16 cellular contexts compared by ENCODE assay signal in the genomic region with DNA sequence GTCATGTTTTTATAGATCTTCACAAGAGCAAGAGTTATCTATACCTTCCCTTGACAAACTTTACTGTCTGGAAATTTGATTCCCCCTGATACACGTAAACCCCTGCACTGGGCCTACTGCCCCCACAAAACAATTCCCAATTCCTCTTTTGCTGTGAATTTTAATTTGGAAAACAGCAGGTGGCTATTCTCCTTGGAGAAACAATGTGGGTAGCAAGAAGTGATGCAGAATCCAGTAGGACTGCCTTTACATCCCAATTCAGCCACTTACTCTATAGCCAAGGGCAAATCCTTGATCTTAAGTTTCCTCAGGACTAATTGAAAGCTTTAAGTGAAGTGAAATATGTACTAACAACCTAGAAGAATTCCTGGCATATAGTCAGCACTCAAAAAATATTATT.
"Had no signal": no experiment of that assay in that cellular context is flagged by ENCODE, and none has a peak within 500 bp of the region (broad histone marks: within the 10 kb centered on the region; RNA-seq: fewer than 3 reads in every experiment).

No MANE protein-coding gene starts in this region.

- DNase-seq: activated B cell treated with CpG ODN at 0.5 μM for 24 hours; activated CD4-positive, alpha-beta memory T cell treated with anti-CD3 and anti-CD28 coated beads, Interleukin-2, amount 10 ng/mL, durations not matched to agents 7 days and 5 days; activated CD4-positive, alpha-beta T cell treated with anti-CD3 and anti-CD28 coated beads for 48 hours; activated CD8-positive, alpha-beta memory T cell treated with anti-CD3 and anti-CD28 coated beads, Interleukin-2, amount 10 ng/mL, durations not matched to agents 7 days and 5 days; activated naive CD8-positive, alpha-beta T cell treated with anti-CD3 and anti-CD28 coated beads, Interleukin-2, amount 10 ng/mL, durations not matched to agents 7 days and 5 days; foreskin melanocyte; glutamatergic neuron; left cardiac atrium; ovary; psoas muscle; stimulated activated CD4-positive, alpha-beta T cell treated with anti-CD3 and anti-CD28 coated beads, Interleukin-4, amount 100 ng/mL, for 24 hours; stomach; trophoblast cell had no signal

- H3K36me3 Mint-ChIP-seq: activated CD8-positive, alpha-beta memory T cell treated with anti-CD3 and anti-CD28 coated beads, Interleukin-2, amount 10 ng/mL, durations not matched to agents 7 days and 5 days; activated naive CD8-positive, alpha-beta T cell treated with anti-CD3 and anti-CD28 coated beads, Interleukin-2, amount 10 ng/mL, durations not matched to agents 7 days and 5 days; stimulated activated effector memory CD8-positive, alpha-beta T cell treated with anti-CD3 and anti-CD28 coated beads, Interleukin-12 subunit alpha, Interleukin-12 subunit beta, amount 100 ng/mL, for 72 hours had no signal

- H3K4me3 ChIP-seq: ovary, psoas muscle, skin epidermis, stomach had no signal

- H3K9me3 ChIP-seq: ovary, psoas muscle, stomach had no signal

- H3K9me3 Mint-ChIP-seq: activated B cell treated with CpG ODN at 0.5 μM for 24 hours; activated CD4-positive, alpha-beta memory T cell treated with anti-CD3 and anti-CD28 coated beads, Interleukin-2, amount 10 ng/mL, durations not matched to agents 7 days and 5 days; activated naive CD8-positive, alpha-beta T cell treated with anti-CD3 and anti-CD28 coated beads, Interleukin-2, amount 10 ng/mL, durations not matched to agents 7 days and 5 days; T-helper 2 cell treated with Interferon-gamma antibody and Interleukin-4, amounts not matched to agents 5 μg/mL and 100 μg/mL, for 36 hours had no signal

- H3K27ac Mint-ChIP-seq: activated B cell treated with CpG ODN at 0.5 μM for 24 hours; activated CD4-positive, alpha-beta memory T cell treated with anti-CD3 and anti-CD28 coated beads, Interleukin-2, amount 10 ng/mL, durations not matched to agents 7 days and 5 days; activated CD8-positive, alpha-beta memory T cell treated with anti-CD3 and anti-CD28 coated beads, Interleukin-2, amount 10 ng/mL, durations not matched to agents 7 days and 5 days; activated naive CD8-positive, alpha-beta T cell treated with anti-CD3 and anti-CD28 coated beads, Interleukin-2, amount 10 ng/mL, durations not matched to agents 7 days and 5 days; stimulated activated effector memory CD8-positive, alpha-beta T cell treated with anti-CD3 and anti-CD28 coated beads, Interleukin-12 subunit alpha, Interleukin-12 subunit beta, amount 100 ng/mL, for 72 hours; T-helper 2 cell treated with Interferon-gamma antibody and Interleukin-4, amounts not matched to agents 5 μg/mL and 100 μg/mL, for 36 hours had no signal

- H3K27me3 ChIP-seq: ovary, stomach had no signal

- H3K36me3 ChIP-seq: ovary, stomach had no signal

- H3K27me3 Mint-ChIP-seq: activated B cell treated with CpG ODN at 0.5 μM for 24 hours; activated CD4-positive, alpha-beta memory T cell treated with anti-CD3 and anti-CD28 coated beads, Interleukin-2, amount 10 ng/mL, durations not matched to agents 7 days and 5 days; activated CD8-positive, alpha-beta memory T cell treated with anti-CD3 and anti-CD28 coated beads, Interleukin-2, amount 10 ng/mL, durations not matched to agents 7 days and 5 days; activated naive CD8-positive, alpha-beta T cell treated with anti-CD3 and anti-CD28 coated beads, Interleukin-2, amount 10 ng/mL, durations not matched to agents 7 days and 5 days had no signal

- H3K4me1 Mint-ChIP-seq: activated B cell treated with CpG ODN at 0.5 μM for 24 hours; activated CD4-positive, alpha-beta memory T cell treated with anti-CD3 and anti-CD28 coated beads, Interleukin-2, amount 10 ng/mL, durations not matched to agents 7 days and 5 days; activated CD8-positive, alpha-beta memory T cell treated with anti-CD3 and anti-CD28 coated beads, Interleukin-2, amount 10 ng/mL, durations not matched to agents 7 days and 5 days; activated naive CD8-positive, alpha-beta T cell treated with anti-CD3 and anti-CD28 coated beads, Interleukin-2, amount 10 ng/mL, durations not matched to agents 7 days and 5 days; stimulated activated effector memory CD8-positive, alpha-beta T cell treated with anti-CD3 and anti-CD28 coated beads, Interleukin-12 subunit alpha, Interleukin-12 subunit beta, amount 100 ng/mL, for 72 hours had no signal

- ATAC-seq: activated CD8-positive, alpha-beta memory T cell treated with anti-CD3 and anti-CD28 coated beads, Interleukin-2, amount 10 ng/mL, durations not matched to agents 7 days and 5 days; psoas muscle; stimulated activated effector memory CD8-positive, alpha-beta T cell treated with anti-CD3 and anti-CD28 coated beads, Interleukin-12 subunit alpha, Interleukin-12 subunit beta, amount 100 ng/mL, for 72 hours had no signal

- H3K27ac ChIP-seq: ovary, psoas muscle, skin epidermis, stomach had no signal

- H3K4me3 Mint-ChIP-seq: activated B cell treated with CpG ODN at 0.5 μM for 24 hours; activated CD4-positive, alpha-beta memory T cell treated with anti-CD3 and anti-CD28 coated beads, Interleukin-2, amount 10 ng/mL, durations not matched to agents 7 days and 5 days; activated CD8-positive, alpha-beta memory T cell treated with anti-CD3 and anti-CD28 coated beads, Interleukin-2, amount 10 ng/mL, durations not matched to agents 7 days and 5 days; activated naive CD8-positive, alpha-beta T cell treated with anti-CD3 and anti-CD28 coated beads, Interleukin-2, amount 10 ng/mL, durations not matched to agents 7 days and 5 days; stimulated activated effector memory CD8-positive, alpha-beta T cell treated with anti-CD3 and anti-CD28 coated beads, Interleukin-12 subunit alpha, Interleukin-12 subunit beta, amount 100 ng/mL, for 72 hours; T-helper 2 cell treated with Interferon-gamma antibody and Interleukin-4, amounts not matched to agents 5 μg/mL and 100 μg/mL, for 36 hours had no signal
